ENCODE assay signal across 1 cellular context in genomic region chr7:111531993-111532392, GRCh38.
TF ChIP-seq lines count a peak whose summit lies in the region.

No MANE protein-coding gene starts in this region.

TF ChIP-seq in GM23338, 12 proteins besides CTCF, POLR2A, EP300 and RAD21 (continued from another document):
- no peak for TF ChIP-seq ZNF462 (CRISPR knock-in tag; IDR thresholded peaks at IDR 0.05)
- no peak for TF ChIP-seq JUNB (IDR thresholded peaks at IDR 0.05; ENCODE audit: unreplicated experiment)
